1 cellular context compared by ENCODE assay signal in the genomic region with DNA sequence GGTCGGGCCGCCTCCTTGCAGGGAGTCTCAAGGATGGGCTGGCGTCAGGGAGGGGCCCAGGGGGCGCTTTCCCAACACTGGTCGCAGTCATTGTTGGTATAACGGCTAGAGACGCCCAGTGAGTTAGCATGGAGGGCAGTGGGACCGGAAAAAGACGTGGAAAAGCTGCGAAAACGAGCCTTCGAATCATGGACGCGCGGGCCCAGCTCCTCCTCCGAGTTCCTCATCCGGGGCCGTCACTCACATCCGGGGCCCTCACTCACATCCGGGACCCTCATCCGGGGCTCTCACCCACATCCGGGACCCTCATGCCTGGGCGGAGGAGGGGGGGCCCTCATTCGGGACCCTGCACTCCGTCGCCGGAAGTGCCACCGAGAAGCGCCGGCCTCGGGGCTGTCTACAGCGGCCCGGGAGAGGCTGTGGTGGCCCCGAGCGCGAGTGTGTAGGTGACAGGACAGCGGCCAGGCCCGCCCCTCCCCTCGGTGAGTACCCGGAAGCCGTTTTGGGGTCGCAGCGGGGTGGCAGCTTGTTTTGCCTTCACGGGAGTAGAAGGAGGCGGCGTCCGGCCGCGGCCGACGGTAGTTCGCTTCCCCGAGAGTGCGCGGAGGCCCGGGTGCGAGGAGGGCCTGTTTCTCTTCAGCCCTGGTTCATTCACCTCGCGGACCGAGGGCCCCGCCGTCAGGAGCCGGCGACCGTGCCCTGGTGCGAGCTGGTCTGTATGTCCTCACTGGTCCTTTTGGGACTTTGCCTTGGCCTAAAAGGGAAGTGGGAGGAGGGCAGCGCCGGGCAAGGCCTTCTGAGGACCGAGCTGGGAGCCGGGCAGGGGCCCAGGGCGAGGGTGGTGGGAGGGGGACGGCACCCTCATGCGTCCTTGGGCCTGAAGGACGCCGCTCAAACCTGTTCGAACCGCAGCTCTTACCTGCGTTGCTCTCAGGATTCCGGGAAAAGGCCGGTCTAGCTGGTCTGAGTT.
TF ChIP-seq lines count a peak whose summit lies in the region.

A gene with protein sequence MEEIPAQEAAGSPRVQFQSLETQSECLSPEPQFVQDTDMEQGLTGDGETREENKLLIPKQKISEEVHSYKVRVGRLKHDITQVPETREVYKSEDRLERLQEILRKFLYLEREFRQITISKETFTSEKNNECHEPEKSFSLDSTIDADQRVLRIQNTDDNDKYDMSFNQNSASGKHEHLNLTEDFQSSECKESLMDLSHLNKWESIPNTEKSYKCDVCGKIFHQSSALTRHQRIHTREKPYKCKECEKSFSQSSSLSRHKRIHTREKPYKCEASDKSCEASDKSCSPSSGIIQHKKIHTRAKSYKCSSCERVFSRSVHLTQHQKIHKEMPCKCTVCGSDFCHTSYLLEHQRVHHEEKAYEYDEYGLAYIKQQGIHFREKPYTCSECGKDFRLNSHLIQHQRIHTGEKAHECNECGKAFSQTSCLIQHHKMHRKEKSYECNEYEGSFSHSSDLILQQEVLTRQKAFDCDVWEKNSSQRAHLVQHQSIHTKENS (plus strand): TSS at position 337 of the 970 bp plus-strand sequence. CDS start 1,918 bp downstream, outside the sequence.

TF ChIP-seq in HepG2, 621 proteins besides CTCF, POLR2A, EP300 and RAD21 (continued from another document and continues in another):
- TF ChIP-seq STAT6 (CRISPR knock-in tag; IDR thresholded peaks at IDR 0.05; ENCODE audit: borderline replicate concordance) (0 out of 2 replicates have a peak, but pooled peaks have one; percentile 59), YEATS4 (CRISPR knock-in tag; IDR thresholded peaks at IDR 0.05; ENCODE audit: borderline replicate concordance) (peak; percentile 88), PLRG1 (conservative IDR thresholded peaks at IDR 0.05) (no peak), BORCS8-MEF2B (CRISPR knock-in tag; IDR thresholded peaks at IDR 0.05) (peak; percentile 87), ZNF724P (CRISPR knock-in tag; IDR thresholded peaks at IDR 0.05; ENCODE audit: borderline replicate concordance) (no peak), MLX (CRISPR knock-in tag; IDR thresholded peaks at IDR 0.05) (0 out of 2 replicates have a peak, but pooled peaks have one; percentile 6), ZNF737 (CRISPR knock-in tag; IDR thresholded peaks at IDR 0.05; ENCODE audit: borderline replicate concordance) (0 out of 2 replicates have a peak, but pooled peaks have one; percentile 65), ZNF160 (CRISPR knock-in tag; IDR thresholded peaks at IDR 0.05) (peak; percentile 78; the same call in 1 of the 2 replicates), XRCC5 (optimal IDR thresholded peaks at IDR 0.05; ENCODE audit: low read length) (peak; percentile 56), THAP9 (CRISPR knock-in tag; IDR thresholded peaks at IDR 0.05; ENCODE audit: borderline replicate concordance) (peak; percentile 82), SAFB2 (CRISPR knock-in tag; IDR thresholded peaks at IDR 0.05; ENCODE audit: borderline replicate concordance, low read depth) (peak; percentile 31; the same call in 1 of the 2 replicates), KDM5B (CRISPR knock-in tag; IDR thresholded peaks at IDR 0.05; ENCODE audit: borderline replicate concordance) (peak; percentile 84), SNAI1 (CRISPR knock-in tag; IDR thresholded peaks at IDR 0.05; ENCODE audit: borderline replicate concordance) (peak; percentile 26; the same call in 1 of the 2 replicates), ZNF790 (CRISPR knock-in tag; IDR thresholded peaks at IDR 0.05; ENCODE audit: borderline replicate concordance) (peak; percentile 62; the same call in 1 of the 2 replicates), KDM3A (CRISPR knock-in tag; IDR thresholded peaks at IDR 0.05; ENCODE audit: low read depth) (peak; percentile 85), ZNF598 (CRISPR knock-in tag; IDR thresholded peaks at IDR 0.05; ENCODE audit: borderline replicate concordance) (peak; percentile 37; the same call in 1 of the 2 replicates), HDAC6 (IDR thresholded peaks at IDR 0.05; ENCODE audit: low read depth, low read length) (no peak), ZSCAN20 (CRISPR knock-in tag; IDR thresholded peaks at IDR 0.05; ENCODE audit: borderline replicate concordance) (no peak), ZNF33B (CRISPR knock-in tag; IDR thresholded peaks at IDR 0.05) (peak; percentile 81), DMAP1 (CRISPR knock-in tag; IDR thresholded peaks at IDR 0.05) (peak; percentile 77; the same call in 1 of the 2 replicates), ARHGAP35 (CRISPR knock-in tag; IDR thresholded peaks at IDR 0.05; ENCODE audit: borderline replicate concordance) (peak; percentile 79; the same call in 1 of the 2 replicates), ZNF816 (CRISPR knock-in tag; IDR thresholded peaks at IDR 0.05; ENCODE audit: borderline replicate concordance) (peak; percentile 91; the same call in 1 of the 2 replicates), PATZ1 (CRISPR knock-in tag; IDR thresholded peaks at IDR 0.05) (peak; percentile 85), JUN (CRISPR knock-in tag; IDR thresholded peaks at IDR 0.05) (no peak), ZNF879 (CRISPR knock-in tag; IDR thresholded peaks at IDR 0.05) (peak; percentile 35; the same call in 1 of the 2 replicates), TFDP2 (CRISPR knock-in tag; IDR thresholded peaks at IDR 0.05) (peak; percentile 15; the same call in 1 of the 2 replicates), CREB1 (IDR thresholded peaks at IDR 0.05) (no peak), CREB1 (CRISPR knock-in tag; IDR thresholded peaks at IDR 0.05) (peak; percentile 62; the same call in 1 of the 2 replicates), IKZF4 (CRISPR knock-in tag; IDR thresholded peaks at IDR 0.05; ENCODE audit: borderline replicate concordance, low read depth, not compliant biosample characterization) (peak; percentile 48)
- TF ChIP-seq, protein P1, sequence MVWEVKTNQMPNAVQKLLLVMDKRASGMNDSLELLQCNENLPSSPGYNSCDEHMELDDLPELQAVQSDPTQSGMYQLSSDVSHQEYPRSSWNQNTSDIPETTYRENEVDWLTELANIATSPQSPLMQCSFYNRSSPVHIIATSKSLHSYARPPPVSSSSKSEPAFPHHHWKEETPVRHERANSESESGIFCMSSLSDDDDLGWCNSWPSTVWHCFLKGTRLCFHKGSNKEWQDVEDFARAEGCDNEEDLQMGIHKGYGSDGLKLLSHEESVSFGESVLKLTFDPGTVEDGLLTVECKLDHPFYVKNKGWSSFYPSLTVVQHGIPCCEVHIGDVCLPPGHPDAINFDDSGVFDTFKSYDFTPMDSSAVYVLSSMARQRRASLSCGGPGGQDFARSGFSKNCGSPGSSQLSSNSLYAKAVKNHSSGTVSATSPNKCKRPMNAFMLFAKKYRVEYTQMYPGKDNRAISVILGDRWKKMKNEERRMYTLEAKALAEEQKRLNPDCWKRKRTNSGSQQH (CRISPR knock-in tag; IDR thresholded peaks at IDR 0.05; ENCODE audit: low read depth) = 0 out of 2 replicates have a peak, but pooled peaks have one; percentile 21
- TF ChIP-seq, protein P2, sequence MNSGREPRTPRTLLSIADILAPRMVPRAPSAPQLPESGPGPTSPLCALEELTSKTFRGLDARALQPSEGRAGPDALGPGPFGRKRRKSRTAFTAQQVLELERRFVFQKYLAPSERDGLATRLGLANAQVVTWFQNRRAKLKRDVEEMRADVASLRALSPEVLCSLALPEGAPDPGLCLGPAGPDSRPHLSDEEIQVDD (CRISPR knock-in tag; IDR thresholded peaks at IDR 0.05; ENCODE audit: borderline replicate concordance) = 0 out of 2 replicates have a peak, but pooled peaks have one; percentile 31
- TF ChIP-seq, protein P3, sequence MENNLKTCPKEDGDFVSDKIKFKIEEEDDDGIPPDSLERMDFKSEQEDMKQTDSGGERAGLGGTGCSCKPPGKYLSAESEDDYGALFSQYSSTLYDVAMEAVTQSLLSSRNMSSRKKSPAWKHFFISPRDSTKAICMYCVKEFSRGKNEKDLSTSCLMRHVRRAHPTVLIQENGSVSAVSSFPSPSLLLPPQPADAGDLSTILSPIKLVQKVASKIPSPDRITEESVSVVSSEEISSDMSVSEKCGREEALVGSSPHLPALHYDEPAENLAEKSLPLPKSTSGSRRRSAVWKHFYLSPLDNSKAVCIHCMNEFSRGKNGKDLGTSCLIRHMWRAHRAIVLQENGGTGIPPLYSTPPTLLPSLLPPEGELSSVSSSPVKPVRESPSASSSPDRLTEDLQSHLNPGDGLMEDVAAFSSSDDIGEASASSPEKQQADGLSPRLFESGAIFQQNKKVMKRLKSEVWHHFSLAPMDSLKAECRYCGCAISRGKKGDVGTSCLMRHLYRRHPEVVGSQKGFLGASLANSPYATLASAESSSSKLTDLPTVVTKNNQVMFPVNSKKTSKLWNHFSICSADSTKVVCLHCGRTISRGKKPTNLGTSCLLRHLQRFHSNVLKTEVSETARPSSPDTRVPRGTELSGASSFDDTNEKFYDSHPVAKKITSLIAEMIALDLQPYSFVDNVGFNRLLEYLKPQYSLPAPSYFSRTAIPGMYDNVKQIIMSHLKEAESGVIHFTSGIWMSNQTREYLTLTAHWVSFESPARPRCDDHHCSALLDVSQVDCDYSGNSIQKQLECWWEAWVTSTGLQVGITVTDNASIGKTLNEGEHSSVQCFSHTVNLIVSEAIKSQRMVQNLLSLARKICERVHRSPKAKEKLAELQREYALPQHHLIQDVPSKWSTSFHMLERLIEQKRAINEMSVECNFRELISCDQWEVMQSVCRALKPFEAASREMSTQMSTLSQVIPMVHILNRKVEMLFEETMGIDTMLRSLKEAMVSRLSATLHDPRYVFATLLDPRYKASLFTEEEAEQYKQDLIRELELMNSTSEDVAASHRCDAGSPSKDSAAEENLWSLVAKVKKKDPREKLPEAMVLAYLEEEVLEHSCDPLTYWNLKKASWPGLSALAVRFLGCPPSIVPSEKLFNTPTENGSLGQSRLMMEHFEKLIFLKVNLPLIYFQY (CRISPR knock-in tag; IDR thresholded peaks at IDR 0.05; ENCODE audit: borderline replicate concordance) = peak; percentile 73
